Comparison of ENCODE assay signal across 17 cellular contexts in the genomic region with DNA sequence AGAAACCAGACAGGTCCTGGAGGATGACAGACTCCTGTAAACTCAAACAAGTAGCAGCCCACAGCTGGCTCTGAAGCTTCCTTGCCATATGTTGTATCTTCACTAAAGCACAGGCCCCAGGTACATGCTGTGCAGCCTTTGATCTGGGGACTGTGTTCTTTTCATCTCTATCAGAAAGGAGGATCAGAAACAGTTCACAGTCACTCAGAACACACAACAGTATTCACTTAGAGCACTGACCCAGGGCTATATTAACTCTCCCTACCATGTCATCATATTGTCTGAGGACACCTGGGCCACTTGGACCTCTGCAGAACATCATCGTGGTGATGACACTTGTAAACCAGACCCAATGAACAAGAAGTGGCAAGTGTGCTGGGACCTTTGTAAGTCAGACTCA.
DNase-seq lines count a peak whose midpoint lies in the region; ATAC-seq and TF ChIP-seq lines count a peak whose summit lies in the region.
"Had no signal": no experiment of that assay in that cellular context is flagged by ENCODE, and none has a peak within 500 bp of the region (broad histone marks: within the 10 kb centered on the region; RNA-seq: fewer than 3 reads in every experiment).

No MANE protein-coding gene starts in this region.

- no peak overlapping the region for H3K4me3 ChIP-seq in Jurkat, Clone E6-1 (ENCODE audit: low read length)
- H3K4me3 ChIP-seq in right atrium auricular region (no peak overlapping the region), thymus (ENCODE audit: low read length) (no peak overlapping the region), suprapubic skin (no peak overlapping the region)
- H3K4me3 ChIP-seq: A549, GM23248, HAP-1 had no signal

- intact Hi-C loops in Right ventricle myocardium superior (cut with DNase I) = no loop called here
- intact Hi-C loops in cardiac septum (cut with DNase I) = no loop called here

- H3K27me3 ChIP-seq in right atrium auricular region = no peaks in the 10 kb centered on the region
- H3K27me3 ChIP-seq in thymus (ENCODE audit: control insufficient read depth, insufficient read depth) = no peaks in the 10 kb centered on the region
- no peaks in the 10 kb centered on the region for H3K27me3 ChIP-seq in suprapubic skin

- 48% methylated on average over 1 of the region's 1 CpG for WGBS in thymus
- 74% methylated on average over 1 of the region's 1 CpG for WGBS in suprapubic skin

- H3K4me1 ChIP-seq in right atrium auricular region = peaks cover 0 to 14% of the 10 kb centered on the region in 2 donors
- peaks cover 26% of the 10 kb centered on the region for H3K4me1 ChIP-seq in thymus (ENCODE audit: control insufficient read depth, insufficient read depth, low read length)
- no peaks in the 10 kb centered on the region for H3K4me1 ChIP-seq in suprapubic skin
- H3K4me1 ChIP-seq: A549, HAP-1 had no signal

- no peak for DNase-seq in Right ventricle myocardium superior
- no peak for DNase-seq in cardiac septum (ENCODE audit: low spot score)
- peak; percentile 60 for DNase-seq in Jurkat, Clone E6-1 (ENCODE audit: low read depth, low spot score)
- no peak for DNase-seq in right atrium auricular region (ENCODE audit: low spot score)
- no peak for DNase-seq in NCI-H510A treated with DMSO at 0.1 percent for 48 hours (lab: John Stamatoyannopoulos, UW)
- no peak for DNase-seq in occipital lobe (lab: John Stamatoyannopoulos, UW)
- no peak for DNase-seq in suprapubic skin (ENCODE audit: low spot score in 2 of 2)
- DNase-seq: AML-193; Caco-2; CD4-positive, alpha-beta T cell; GDM1; GM23248 had no signal

- H3K9me3 ChIP-seq in right atrium auricular region = no peaks in the 10 kb centered on the region
- no peaks in the 10 kb centered on the region for H3K9me3 ChIP-seq in thymus (ENCODE audit: control insufficient read depth)
- H3K9me3 ChIP-seq in suprapubic skin = no peaks in the 10 kb centered on the region
- H3K9me3 ChIP-seq: A549, Caco-2, HAP-1 had no signal

- peak; percentile 30 for ATAC-seq in Right ventricle myocardium superior (ENCODE audit: poor library complexity)
- ATAC-seq: A549 had no signal

- TF ChIP-seq POLR2A in suprapubic skin (IDR thresholded peaks at IDR 0.05) = no peak

- TF ChIP-seq EP300 in suprapubic skin (IDR thresholded peaks at IDR 0.05) = no peak

- TF ChIP-seq CTCF in right atrium auricular region (IDR thresholded peaks at IDR 0.05) (no peak), suprapubic skin (IDR thresholded peaks at IDR 0.05) (no peak)

- H3K36me3 ChIP-seq in right atrium auricular region (no peaks in the 10 kb centered on the region), thymus (ENCODE audit: control insufficient read depth, insufficient read depth) (no peaks in the 10 kb centered on the region), suprapubic skin (no peaks in the 10 kb centered on the region)
- H3K36me3 ChIP-seq: HAP-1 had no signal

- H3K27ac ChIP-seq in right atrium auricular region = peak overlapping the region; percentile 4 to 25
- H3K27ac ChIP-seq in thymus (ENCODE audit: low read depth) = peak overlapping the region; percentile 54
- H3K27ac ChIP-seq in suprapubic skin = no peak overlapping the region
- H3K27ac ChIP-seq: 22Rv1, A549, C4-2B, GM23248 had no signal
